Comparison of ENCODE assay signal across 1 cellular context in genomic region chr21:45305831-45306230, GRCh38.
TF ChIP-seq lines count a peak whose summit lies in the region.

No MANE protein-coding gene starts in this region.

TF ChIP-seq in IMR-90, 13 proteins besides CTCF, POLR2A, EP300 and RAD21 (continued from another document):
- no peak for TF ChIP-seq ELK1 (IDR thresholded peaks at IDR 0.05; ENCODE audit: borderline replicate concordance, low read depth, low read length)
TF ChIP-seq in IMR-90: peak in this region for 0.
